In the genomic region with DNA sequence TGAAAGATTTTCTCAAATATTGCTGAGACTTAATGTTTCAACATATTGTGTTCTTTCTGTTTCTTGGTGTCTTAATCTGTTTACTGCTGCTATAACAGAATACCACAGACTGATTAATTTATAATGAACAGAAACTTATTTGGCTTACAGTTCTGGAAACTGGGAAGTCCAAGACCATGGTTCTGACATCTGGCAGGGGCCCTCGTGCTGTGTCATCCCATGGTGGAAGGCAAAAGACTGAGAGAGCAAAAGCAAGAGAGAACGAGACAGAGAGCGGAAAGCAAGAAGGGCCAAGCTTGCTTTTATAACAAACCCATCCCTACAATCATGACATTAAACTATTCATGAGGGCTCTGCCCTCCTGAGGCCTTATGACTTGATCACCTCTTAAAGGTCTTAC, we compare ENCODE assay signal across 20 cellular contexts.
"Had no signal": no experiment of that assay in that cellular context is flagged by ENCODE, and none has a peak within 500 bp of the region (broad histone marks: within the 10 kb centered on the region; RNA-seq: fewer than 3 reads in every experiment).

No MANE protein-coding gene starts in this region.

- H3K4me1 Mint-ChIP-seq: activated CD4-positive, alpha-beta T cell treated with anti-CD3 and anti-CD28 coated beads for 36 hours; activated naive CD8-positive, alpha-beta T cell treated with anti-CD3 and anti-CD28 coated beads for 36 hours had no signal

- H3K27ac ChIP-seq: epithelial cell of prostate, foreskin keratinocyte, neural progenitor cell, ovary, prostate gland, spleen had no signal

- ATAC-seq: activated CD4-positive, alpha-beta T cell treated with anti-CD3 and anti-CD28 coated beads for 36 hours; foreskin keratinocyte had no signal

- H3K27ac Mint-ChIP-seq: activated B cell treated with CpG ODN at 0.5 μM for 24 hours; activated CD4-positive, alpha-beta T cell treated with anti-CD3 and anti-CD28 coated beads for 36 hours; activated naive CD8-positive, alpha-beta T cell treated with anti-CD3 and anti-CD28 coated beads for 36 hours; memory B cell; naive B cell; neural progenitor cell; T-helper 1 cell treated with Interleukin-12 subunit alpha and Interleukin-12 subunit beta and Interleukin-4 antibody, amounts not matched to agents 30 μg/mL and 1 μg/mL, for 36 hours had no signal

- H3K9me3 ChIP-seq: ovary, prostate gland, spleen had no signal

- H3K9me3 Mint-ChIP-seq: activated B cell treated with CpG ODN at 0.5 μM for 24 hours; activated naive CD8-positive, alpha-beta T cell treated with anti-CD3 and anti-CD28 coated beads for 36 hours; neural progenitor cell; T-helper 1 cell treated with Interleukin-12 subunit alpha and Interleukin-12 subunit beta and Interleukin-4 antibody, amounts not matched to agents 30 μg/mL and 1 μg/mL, for 36 hours had no signal

- H3K4me1 ChIP-seq: prostate gland had no signal

- DNase-seq: activated B cell treated with CpG ODN at 0.5 μM for 24 hours; activated CD4-positive, alpha-beta T cell treated with anti-CD3 and anti-CD28 coated beads for 36 hours; activated CD4-positive, alpha-beta T cell treated with anti-CD3 and anti-CD28 coated beads, Interleukin-2, amount 50 U/mL, for 4 hours; activated CD8-positive, alpha-beta memory T cell treated with anti-CD3 and anti-CD28 coated beads, Interleukin-2, amount 50 U/mL, for 48 hours; activated naive CD4-positive, alpha-beta T cell treated with Interleukin-2 at 50 U/mL for 16 hours; activated naive CD8-positive, alpha-beta T cell treated with anti-CD3 and anti-CD28 coated beads for 36 hours; activated T-cell treated with anti-CD3 and anti-CD28 coated beads, Interleukin-2, amount 50 U/mL, for 48 hours; amniotic stem cell; foreskin keratinocyte; naive B cell; ovary; spleen; stimulated activated CD4-positive, alpha-beta T cell treated with anti-CD3 and anti-CD28 coated beads, Interleukin-4, amount 100 ng/mL, for 1 hour; stimulated activated naive CD4-positive, alpha-beta T cell treated with Interleukin-2 at 50 U/mL for 16 hours; T1000 had no signal

- H3K36me3 ChIP-seq: neural progenitor cell, ovary, prostate gland, spleen had no signal

- H3K4me3 Mint-ChIP-seq: activated B cell treated with CpG ODN at 0.5 μM for 24 hours; activated CD4-positive, alpha-beta T cell treated with anti-CD3 and anti-CD28 coated beads for 36 hours; activated naive CD8-positive, alpha-beta T cell treated with anti-CD3 and anti-CD28 coated beads for 36 hours; memory B cell; naive B cell; neural progenitor cell; T-helper 1 cell treated with Interleukin-12 subunit alpha and Interleukin-12 subunit beta and Interleukin-4 antibody, amounts not matched to agents 30 μg/mL and 1 μg/mL, for 36 hours had no signal

- H3K27me3 ChIP-seq: foreskin keratinocyte, neural progenitor cell, ovary, spleen had no signal

- H3K4me3 ChIP-seq: neural progenitor cell, ovary, prostate gland, spleen had no signal

- H3K36me3 Mint-ChIP-seq: activated naive CD8-positive, alpha-beta T cell treated with anti-CD3 and anti-CD28 coated beads for 36 hours; memory B cell; naive B cell had no signal
